ENCODE assay signal across 15 cellular contexts in the genomic region with DNA sequence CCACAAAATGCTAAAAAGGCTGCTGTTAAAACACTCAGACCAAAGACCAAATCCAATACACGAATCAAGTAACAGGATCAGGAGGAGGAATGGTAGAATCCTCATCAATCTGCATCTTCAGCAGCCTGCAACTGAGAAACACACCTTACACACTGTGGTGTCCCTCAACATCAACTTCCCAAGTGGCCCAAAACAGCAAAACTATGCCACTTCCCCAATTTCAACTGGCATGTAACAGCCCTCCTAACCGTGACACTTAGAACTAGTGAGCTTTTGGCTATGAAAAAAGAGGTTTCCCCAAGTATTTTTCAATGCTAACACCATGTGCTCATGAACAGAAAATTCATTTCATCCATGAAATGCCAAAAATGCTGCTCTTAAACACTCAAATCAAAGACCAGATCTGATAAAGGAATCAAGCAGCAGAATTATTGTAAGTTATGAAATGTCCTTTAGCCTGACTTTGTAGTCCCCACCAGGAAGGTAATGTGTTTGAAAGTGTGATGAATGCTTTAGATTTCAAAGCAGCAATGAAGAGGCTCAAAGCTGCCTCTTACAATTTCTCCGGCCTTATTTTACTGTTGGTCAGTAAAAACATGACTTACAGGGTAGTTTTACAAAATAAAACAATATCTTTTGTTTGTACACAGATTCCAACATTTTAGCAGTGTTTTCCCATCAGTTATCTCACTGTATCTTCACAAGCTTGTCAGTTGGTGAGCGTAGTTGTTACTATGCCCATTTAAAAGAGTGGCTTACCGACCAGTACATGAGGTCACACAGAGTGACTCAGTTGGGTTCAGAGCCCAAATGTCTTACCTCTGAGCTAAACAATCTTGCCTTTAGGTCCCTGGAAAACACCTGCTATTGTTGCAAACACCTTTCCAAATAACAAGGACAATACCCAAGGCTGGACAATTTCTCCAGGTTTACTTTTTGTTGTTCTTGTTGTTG.
DNase-seq lines count a peak whose midpoint lies in the region; ATAC-seq and TF ChIP-seq lines count a peak whose summit lies in the region.
"Had no signal": no experiment of that assay in that cellular context is flagged by ENCODE, and none has a peak within 500 bp of the region (broad histone marks: within the 10 kb centered on the region; RNA-seq: fewer than 3 reads in every experiment).

No MANE protein-coding gene starts in this region.

- DNase-seq in CD14-positive monocyte (ENCODE audit: low spot score), result no peak
- peak; percentile 11 for DNase-seq in RKO (ENCODE audit: low spot score)
- DNase-seq in epithelial cell of esophagus (ENCODE audit: low read depth), result peak; percentile 67
- DNase-seq in posterior vena cava (ENCODE audit: low spot score), result no peak
- no peak for DNase-seq in D341Med (ENCODE audit: low spot score)
- DNase-seq in activated CD4-positive, alpha-beta T cell treated with anti-CD3 and anti-CD28 coated beads, Interleukin-2, amount 50 U/mL, for 1 hour, result no peak
- no peak for DNase-seq in DMS 273 (lab: John Stamatoyannopoulos, UW; ENCODE audit: unreplicated experiment)
- DNase-seq: activated CD4-positive, alpha-beta T cell treated with anti-CD3 and anti-CD28 coated beads for 1 hour; activated T-cell treated with anti-CD3 and anti-CD28 coated beads, Interleukin-2, amount 50 U/mL, for 1 hour; MM.1S; NK-92 treated with Interleukin-12 subunit alpha and Interleukin-12 subunit beta, amount 100 ng/mL, for 24 hours; occipital lobe; uterus had no signal

- intact Hi-C loops in CD14-positive monocyte (cut with micrococcal nuclease) (no loop called here), posterior vena cava (cut with DNase I) (no loop called here)

- peaks cover 25% of the 10 kb centered on the region for H3K4me1 Mint-ChIP-seq in CD14-positive monocyte

- no peak overlapping the region for H3K4me3 Mint-ChIP-seq in CD14-positive monocyte
- H3K4me3 Mint-ChIP-seq: stimulated activated memory B cell treated with anti-CD40 and anti-IgM and Interleukin-4, amounts not matched to agents 10 μg/mL and 1 μg/mL and 100 μg/mL, for 72 hours had no signal

- peaks cover 0 to 8% (median 0%) of the 10 kb centered on the region in 7 donors for H3K9me3 Mint-ChIP-seq in CD14-positive monocyte

- H3K4me3 ChIP-seq in epithelial cell of esophagus (ENCODE audit: low read length), result no peak overlapping the region
- H3K4me3 ChIP-seq: uterus had no signal

- peaks cover 0 to 2% (median 2%) of the 10 kb centered on the region in 3 donors for H3K27me3 Mint-ChIP-seq in CD14-positive monocyte (ENCODE audit: low read depth in 3 of 3)
- H3K27me3 Mint-ChIP-seq: stimulated activated memory B cell treated with anti-CD40 and anti-IgM and Interleukin-4, amounts not matched to agents 10 μg/mL and 1 μg/mL and 100 μg/mL, for 72 hours had no signal

- ATAC-seq in HG02759 (IDR thresholded peaks at IDR 0.05; ENCODE audit: unreplicated experiment), result peak; percentile 44
- ATAC-seq: stimulated activated memory B cell treated with anti-CD40 and anti-IgM and Interleukin-4, amounts not matched to agents 10 μg/mL and 1 μg/mL and 100 μg/mL, for 72 hours had no signal

- no peak for TF ChIP-seq CTCF in CD14-positive monocyte (IDR thresholded peaks at IDR 0.05)
- TF ChIP-seq CTCF in epithelial cell of esophagus (IDR thresholded peaks at IDR 0.05; ENCODE audit: insufficient read depth, low read depth, low read length, missing control alignments), result no peak

- H3K36me3 Mint-ChIP-seq in CD14-positive monocyte, result peaks cover 60 to 66% of the 10 kb centered on the region in 2 donors

- H3K27ac Mint-ChIP-seq in CD14-positive monocyte, result peak overlapping the region in 6 of 7 donors; percentile 24 to 73 (median 42)
- H3K27ac Mint-ChIP-seq: stimulated activated memory B cell treated with anti-CD40 and anti-IgM and Interleukin-4, amounts not matched to agents 10 μg/mL and 1 μg/mL and 100 μg/mL, for 72 hours had no signal

Comparison
In these comparisons a context has a peak if more than half of its experiments do, and no peak if none do; other contexts are left out.
1. DNase-seq: peak in RKO (single experiment) and epithelial cell of esophagus (single experiment); none in CD14-positive monocyte (single experiment), posterior vena cava (single experiment), D341Med (single experiment), activated CD4-positive, alpha-beta T cell treated with anti-CD3 and anti-CD28 coated beads, Interleukin-2, amount 50 U/mL, for 1 hour (single experiment) and DMS 273 (single experiment).